1 cellular context compared by ENCODE assay signal in genomic region chr1:23521588-23521987, GRCh38.
TF ChIP-seq lines count a peak whose summit lies in the region.

No MANE protein-coding gene starts in this region.

TF ChIP-seq in HEK293, 187 proteins besides CTCF, POLR2A, EP300 and RAD21 (continued from another document):
- no peak for TF ChIP-seq ZNF214 (tag by site-specific recombination; IDR thresholded peaks at IDR 0.05; ENCODE audit: borderline replicate concordance)
- TF ChIP-seq ZNF670 (tag by site-specific recombination; IDR thresholded peaks at IDR 0.05; ENCODE audit: low read depth) = no peak
- 0 out of 2 replicates have a peak, but pooled peaks have one; percentile 40 for TF ChIP-seq PRDM10 (tag by site-specific recombination; IDR thresholded peaks at IDR 0.05)
- peak; percentile 87 for TF ChIP-seq EGR2 (tag by site-specific recombination; IDR thresholded peaks at IDR 0.05; ENCODE audit: low read depth)
- TF ChIP-seq ZNF514 (tag by site-specific recombination; IDR thresholded peaks at IDR 0.05) = no peak
- TF ChIP-seq ZFHX2 (tag by site-specific recombination; conservative IDR thresholded peaks at IDR 0.05) = peak; percentile 95
- no peak for TF ChIP-seq SCRT1 (tag by site-specific recombination; IDR thresholded peaks at IDR 0.05; ENCODE audit: borderline replicate concordance)
- TF ChIP-seq SP2 (tag by site-specific recombination; IDR thresholded peaks at IDR 0.05) = peak; percentile 80
- TF ChIP-seq KLF9 (tag by site-specific recombination; IDR thresholded peaks at IDR 0.05; ENCODE audit: low read depth) = peak; percentile 32; the same call in 1 of the 2 replicates
